ENCODE assay signal across 15 cellular contexts in genomic region chr5:138369249-138369648, GRCh38. TPM values are rescaled to one million over a fixed set of nuclear protein-coding genes. Genes with fewer than 3 reads are reported as not detected.
DNase-seq lines count a peak whose midpoint lies in the region; ATAC-seq lines count a peak whose summit lies in the region.
"Had no signal": no experiment of that assay in that cellular context is flagged by ENCODE, and none has a peak within 500 bp of the region (broad histone marks: within the 10 kb centered on the region; RNA-seq: fewer than 3 reads in every experiment).

No MANE protein-coding gene starts in this region.

- ATAC-seq in activated naive CD8-positive, alpha-beta T cell treated with anti-CD3 and anti-CD28 coated beads, Interleukin-2, amount 50 U/mL, for 24 hours, result no peak
- ATAC-seq in left cardiac atrium, result peak; percentile 13 to 37
- ATAC-seq in stimulated activated memory B cell treated with anti-CD40 and anti-IgM and Interleukin-4, amounts not matched to agents 10 μg/mL and 1 μg/mL and 100 μg/mL, for 72 hours, result no peak
- no peak for ATAC-seq in HG03025 (IDR thresholded peaks at IDR 0.05; ENCODE audit: low FRiP score, unreplicated experiment)
- ATAC-seq in GM19351 (IDR thresholded peaks at IDR 0.05; ENCODE audit: unreplicated experiment), result no peak
- ATAC-seq: PC-3 had no signal

- H3K27me3 Mint-ChIP-seq in activated naive CD8-positive, alpha-beta T cell, result no peaks in the 10 kb centered on the region
- H3K27me3 Mint-ChIP-seq in activated naive CD8-positive, alpha-beta T cell treated with anti-CD3 and anti-CD28 coated beads, Interleukin-2, amount 50 U/mL, for 24 hours, result no peaks in the 10 kb centered on the region
- no peaks in the 10 kb centered on the region for H3K27me3 Mint-ChIP-seq in stimulated activated memory B cell treated with anti-CD40 and anti-IgM and Interleukin-4, amounts not matched to agents 10 μg/mL and 1 μg/mL and 100 μg/mL, for 72 hours
- H3K27me3 Mint-ChIP-seq: activated naive CD8-positive, alpha-beta T cell treated with anti-CD3 and anti-CD28 coated beads, Interleukin-2, amount 10 ng/mL, durations not matched to agents 7 days and 5 days had no signal

- H3K4me3 ChIP-seq in SK-N-MC, result no peak overlapping the region
- H3K4me3 ChIP-seq: smooth muscle cell had no signal

- no peak for DNase-seq in activated naive CD8-positive, alpha-beta T cell treated with anti-CD3 and anti-CD28 coated beads, Interleukin-2, amount 50 U/mL, for 24 hours
- DNase-seq in SK-N-MC (ENCODE audit: low read depth, low spot score) (no peak), left cardiac atrium (no peak), activated gamma-delta T cell treated with Interleukin-2 at 50 U/mL for 16 hours (no peak)
- DNase-seq: activated naive CD8-positive, alpha-beta T cell treated with anti-CD3 and anti-CD28 coated beads, Interleukin-2, amount 10 ng/mL, durations not matched to agents 7 days and 5 days; immature natural killer cell; NCI-H1105; PC-3 had no signal

- H3K4me3 Mint-ChIP-seq in activated naive CD8-positive, alpha-beta T cell, result no peak overlapping the region
- no peak overlapping the region for H3K4me3 Mint-ChIP-seq in activated naive CD8-positive, alpha-beta T cell treated with anti-CD3 and anti-CD28 coated beads, Interleukin-2, amount 50 U/mL, for 24 hours
- H3K4me3 Mint-ChIP-seq in stimulated activated memory B cell treated with anti-CD40 and anti-IgM and Interleukin-4, amounts not matched to agents 10 μg/mL and 1 μg/mL and 100 μg/mL, for 72 hours, result no peak overlapping the region
- H3K4me3 Mint-ChIP-seq: activated naive CD8-positive, alpha-beta T cell treated with anti-CD3 and anti-CD28 coated beads, Interleukin-2, amount 10 ng/mL, durations not matched to agents 7 days and 5 days; neural crest cell; T-helper 1 cell treated with Interleukin-12 subunit alpha and Interleukin-12 subunit beta and Interleukin-4 antibody, amounts not matched to agents 30 μg/mL and 1 μg/mL, for 36 hours had no signal

- intact Hi-C loops in left cardiac atrium (cut with DNase I), result no loop called here

- H3K27ac Mint-ChIP-seq in activated naive CD8-positive, alpha-beta T cell, result peak overlapping the region; percentile 54
- H3K27ac Mint-ChIP-seq in activated naive CD8-positive, alpha-beta T cell treated with anti-CD3 and anti-CD28 coated beads, Interleukin-2, amount 50 U/mL, for 24 hours, result no peak overlapping the region
- H3K27ac Mint-ChIP-seq in stimulated activated memory B cell treated with anti-CD40 and anti-IgM and Interleukin-4, amounts not matched to agents 10 μg/mL and 1 μg/mL and 100 μg/mL, for 72 hours, result peak overlapping the region; percentile 44
- H3K27ac Mint-ChIP-seq: activated naive CD8-positive, alpha-beta T cell treated with anti-CD3 and anti-CD28 coated beads, Interleukin-2, amount 10 ng/mL, durations not matched to agents 7 days and 5 days; T-helper 1 cell treated with Interleukin-12 subunit alpha and Interleukin-12 subunit beta and Interleukin-4 antibody, amounts not matched to agents 30 μg/mL and 1 μg/mL, for 36 hours had no signal

- peaks cover under 1% of the 10 kb centered on the region for H3K36me3 Mint-ChIP-seq in activated naive CD8-positive, alpha-beta T cell
- H3K36me3 Mint-ChIP-seq in activated naive CD8-positive, alpha-beta T cell treated with anti-CD3 and anti-CD28 coated beads, Interleukin-2, amount 50 U/mL, for 24 hours (ENCODE audit: low read depth), result peaks cover 4% of the 10 kb centered on the region
- peaks cover 7% of the 10 kb centered on the region for H3K36me3 Mint-ChIP-seq in stimulated activated memory B cell treated with anti-CD40 and anti-IgM and Interleukin-4, amounts not matched to agents 10 μg/mL and 1 μg/mL and 100 μg/mL, for 72 hours
- H3K36me3 Mint-ChIP-seq: immature natural killer cell had no signal

- H3K9me3 Mint-ChIP-seq in activated naive CD8-positive, alpha-beta T cell (ENCODE audit: low read depth), result no peaks in the 10 kb centered on the region
- H3K9me3 Mint-ChIP-seq in activated naive CD8-positive, alpha-beta T cell treated with anti-CD3 and anti-CD28 coated beads, Interleukin-2, amount 50 U/mL, for 24 hours, result no peaks in the 10 kb centered on the region
- H3K9me3 Mint-ChIP-seq in stimulated activated memory B cell treated with anti-CD40 and anti-IgM and Interleukin-4, amounts not matched to agents 10 μg/mL and 1 μg/mL and 100 μg/mL, for 72 hours, result no peaks in the 10 kb centered on the region
- H3K9me3 Mint-ChIP-seq: activated naive CD8-positive, alpha-beta T cell treated with anti-CD3 and anti-CD28 coated beads, Interleukin-2, amount 10 ng/mL, durations not matched to agents 7 days and 5 days; immature natural killer cell; neural crest cell; T-helper 1 cell treated with Interleukin-12 subunit alpha and Interleukin-12 subunit beta and Interleukin-4 antibody, amounts not matched to agents 30 μg/mL and 1 μg/mL, for 36 hours had no signal

- H3K36me3 ChIP-seq in SK-N-MC (ENCODE audit: insufficient read depth, low read length), result peaks cover 8% of the 10 kb centered on the region

- no peak overlapping the region for H3K9ac ChIP-seq in SK-N-MC (ENCODE audit: insufficient read length)

- H3K27ac ChIP-seq in SK-N-MC, result peak overlapping the region; percentile 90

- H3K4me1 Mint-ChIP-seq in activated naive CD8-positive, alpha-beta T cell (ENCODE audit: low read depth), result peaks cover 53% of the 10 kb centered on the region
- H3K4me1 Mint-ChIP-seq in activated naive CD8-positive, alpha-beta T cell treated with anti-CD3 and anti-CD28 coated beads, Interleukin-2, amount 50 U/mL, for 24 hours, result peaks cover 34% of the 10 kb centered on the region
- peaks cover 35% of the 10 kb centered on the region for H3K4me1 Mint-ChIP-seq in stimulated activated memory B cell treated with anti-CD40 and anti-IgM and Interleukin-4, amounts not matched to agents 10 μg/mL and 1 μg/mL and 100 μg/mL, for 72 hours

- no peaks in the 10 kb centered on the region for H3K9me3 ChIP-seq in SK-N-MC (ENCODE audit: low read depth, low read length)

RNA-seq across cellular contexts. Expression of gene KDM3B, which starts 16.8 kb away (rescaled TPM):
- 10 to 100 TPM; 33.9 to 39.8 TPM for total RNA-seq in left cardiac atrium

RNA-seq across cellular contexts. Expression of gene FAM53C, which starts 31.2 kb away (rescaled TPM):
- total RNA-seq in left cardiac atrium, result 10 to 100 TPM; 17.8 to 20.0 TPM

RNA-seq across cellular contexts. Expression of gene CDC25C, which starts 37.6 kb away (rescaled TPM):
- under 1 TPM in 1 of 2 donors, not detected in 1; 0.21 TPM for total RNA-seq in left cardiac atrium

Comparison
In these comparisons a context has a peak if more than half of its experiments do, and no peak if none do; other contexts are left out.
1. ATAC-seq: peak in left cardiac atrium (2 of 2); none in activated naive CD8-positive, alpha-beta T cell treated with anti-CD3 and anti-CD28 coated beads, Interleukin-2, amount 50 U/mL, for 24 hours (single experiment), stimulated activated memory B cell treated with anti-CD40 and anti-IgM and Interleukin-4, amounts not matched to agents 10 μg/mL and 1 μg/mL and 100 μg/mL, for 72 hours (single experiment), HG03025 (single experiment) and GM19351 (single experiment).